In genomic region chr2:66437055-66437454, GRCh38 we compare ENCODE assay signal across 12 cellular contexts. TPM values are rescaled to one million over a fixed set of nuclear protein-coding genes. Genes with fewer than 3 reads are reported as not detected.
A peak's percentile ranks its signal among the peaks of the same experiment; 100 is the strongest.
DNase-seq lines count a peak whose midpoint lies in the region; ATAC-seq and TF ChIP-seq lines count a peak whose summit lies in the region.
"Had no signal": no experiment of that assay in that cellular context is flagged by ENCODE, and none has a peak within 500 bp of the region (broad histone marks: within the 10 kb centered on the region; RNA-seq: fewer than 3 reads in every experiment).

No MANE protein-coding gene starts in this region.

- H3K27me3 ChIP-seq in DOHH2 (ENCODE audit: control insufficient read depth, low read length) = peaks cover 14% of the 10 kb centered on the region

- H3F3A ChIP-seq in DOHH2 (ENCODE audit: control insufficient read depth, insufficient read depth) = no peaks in the 10 kb centered on the region

- no peaks in the 10 kb centered on the region for H3K79me2 ChIP-seq in DOHH2 (ENCODE audit: control insufficient read depth, low read length)

- H3K4me3 ChIP-seq in DOHH2 (ENCODE audit: low read length) (peak overlapping the region; percentile 82), SK-N-MC (peak overlapping the region; percentile 82), lower leg skin (ENCODE audit: low read depth, poor library complexity, severe bottlenecking) (no peak overlapping the region)

- no peaks in the 10 kb centered on the region for H3K9me3 ChIP-seq in DOHH2 (ENCODE audit: control insufficient read depth, insufficient read depth, low read length)
- H3K9me3 ChIP-seq in SK-N-MC (ENCODE audit: low read depth, low read length) = no peaks in the 10 kb centered on the region

- H3K4me2 ChIP-seq in DOHH2 (ENCODE audit: low read length) = peak overlapping the region; percentile 89

- TF ChIP-seq POLR2A in lower leg skin (IDR thresholded peaks at IDR 0.05) = no peak

- intact Hi-C loops in lower leg skin (cut with DNase I; ENCODE audit: low total_unique reads) = loop anchor here (5.0 kb wide), 1 partner anchor 140 kb away; no protein-coding TSS in a partner anchor

- peak overlapping the region; percentile 99 for H3K9ac ChIP-seq in SK-N-MC (ENCODE audit: insufficient read length)

- H3K9me2 ChIP-seq in DOHH2 (replicated peaks; ENCODE audit: control insufficient read depth, low read length) = no peaks in the 10 kb centered on the region

- peaks cover 24% of the 10 kb centered on the region for H3K4me1 ChIP-seq in DOHH2 (ENCODE audit: control insufficient read depth, low read length)

- no peaks in the 10 kb centered on the region for H4K20me1 ChIP-seq in DOHH2 (ENCODE audit: control insufficient read depth, insufficient read depth, low read depth, low read length)

- TF ChIP-seq CTCF in DOHH2 (IDR thresholded peaks at IDR 0.05; ENCODE audit: low read depth, low read length, poor library complexity, severe bottlenecking) (no peak), lower leg skin (IDR thresholded peaks at IDR 0.05) (no peak)

- ATAC-seq in HG03045 (IDR thresholded peaks at IDR 0.05; ENCODE audit: unreplicated experiment) = no peak
- ATAC-seq: activated CD4-positive, alpha-beta T cell treated with anti-CD3 and anti-CD28 coated beads for 36 hours; stimulated activated effector memory CD8-positive, alpha-beta T cell treated with anti-CD3 and anti-CD28 coated beads, Interleukin-12 subunit alpha, Interleukin-12 subunit beta, amount 100 ng/mL, for 72 hours had no signal

- DNase-seq in SK-N-MC (ENCODE audit: low read depth, low spot score) (no peak), globus pallidus (ENCODE audit: low spot score) (peak; percentile 55), retina (peak; percentile 65), SKM-1 (lab: John Stamatoyannopoulos, UW; ENCODE audit: unreplicated experiment) (no peak), lower leg skin (ENCODE audit: low spot score in 2 of 2) (no peak), cerebellum (ENCODE audit: low spot score) (no peak)
- DNase-seq: activated CD4-positive, alpha-beta T cell treated with anti-CD3 and anti-CD28 coated beads for 36 hours; NCI-H524 treated with DMSO at 0.1 percent for 48 hours had no signal

- 6 to 12% methylated on average over 8 of the region's 8 CpGs for WGBS in lower leg skin, 2 donors

- H3K36me3 ChIP-seq in DOHH2 (ENCODE audit: control insufficient read depth, low read length) (no peaks in the 10 kb centered on the region), SK-N-MC (ENCODE audit: insufficient read depth, low read length) (peaks cover 60% of the 10 kb centered on the region)

- no peak overlapping the region for H3K27ac ChIP-seq in DOHH2 (ENCODE audit: low read depth, low read length)
- H3K27ac ChIP-seq in SK-N-MC = peak overlapping the region; percentile 100
- H3K27ac ChIP-seq: HL-60 had no signal

RNA-seq across cellular contexts. Expression of gene MEIS1, which starts 2.1 kb away (rescaled TPM):
- total RNA-seq in lower leg skin = 10 to 100 TPM in 3 of 4 donors, 1 to 10 TPM in 1; 9.2 to 22.6 (median 18.8) TPM
- 180 TPM for total RNA-seq in cerebellum
- total RNA-seq: activated CD4-positive, alpha-beta T cell treated with anti-CD3 and anti-CD28 coated beads for 36 hours had no signal

Comparison
In these comparisons a context has a peak if more than half of its experiments do, and no peak if none do; other contexts are left out.
1. DNase-seq: peak in globus pallidus (single experiment) and retina (single experiment); none in SK-N-MC (single experiment), SKM-1 (single experiment), lower leg skin (0 of 2) and cerebellum (single experiment).